Comparison of ENCODE assay signal across 8 cellular contexts in the genomic region with DNA sequence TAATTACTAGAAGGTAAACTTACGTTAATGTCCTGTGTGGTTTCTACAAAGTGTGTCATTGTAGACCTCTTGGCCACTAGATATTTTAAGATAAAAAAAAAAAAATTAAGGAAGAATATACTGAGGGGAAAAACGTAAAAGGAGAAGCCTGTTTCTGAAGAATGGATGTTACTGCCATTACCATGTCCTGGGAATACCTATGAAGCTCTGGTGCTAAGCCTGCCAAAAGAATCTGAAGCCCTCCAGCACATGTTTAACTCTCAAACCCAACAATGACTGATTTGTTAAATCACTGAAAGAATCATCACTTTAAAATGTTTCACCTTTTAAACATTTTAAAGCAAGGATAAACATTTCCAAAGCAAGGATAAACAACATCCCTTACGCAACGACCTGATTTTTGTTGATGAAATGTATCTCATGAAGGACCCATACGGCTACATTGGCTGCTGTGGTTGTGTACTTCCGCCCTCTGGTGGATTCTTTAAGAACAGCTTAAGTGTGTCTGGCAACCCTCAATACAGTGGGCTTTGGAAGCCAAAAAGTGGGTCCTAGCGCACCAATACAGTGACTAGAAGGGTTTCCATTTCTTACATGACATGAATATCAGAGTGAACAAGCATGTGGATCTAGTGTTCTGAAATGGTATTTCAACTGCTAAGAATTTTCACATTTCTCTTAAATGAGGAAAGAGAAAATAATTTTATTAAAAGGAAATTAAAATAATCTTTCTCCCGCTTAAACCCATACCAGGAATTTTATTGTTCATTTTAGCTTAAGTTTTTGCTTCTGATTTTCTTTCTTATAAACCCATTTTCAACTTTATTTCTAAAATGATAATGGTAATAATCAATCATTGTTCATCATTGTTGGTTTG.
DNase-seq lines count a peak whose midpoint lies in the region; ATAC-seq and TF ChIP-seq lines count a peak whose summit lies in the region.

No MANE protein-coding gene starts in this region.

- intact Hi-C loops in Caco-2 (cut with micrococcal nuclease; ENCODE audit: unreplicated experiment): loop anchor here (1.0 to 2.0 kb wide), 5 partner anchors 137 to 341 kb away; a partner anchor contains a TSS
- intact Hi-C loops in mucosa of descending colon (cut with DNase I, micrococcal nuclease): loop anchor here in 1 of 2 donors (5.0 to 10.0 kb wide), 2 partner anchors 247 to 335 kb away; no protein-coding TSS in a partner anchor

- H3K4me3 ChIP-seq in Caco-2 (ENCODE audit: low read depth, low read length) (no peak overlapping the region), endodermal cell (ENCODE audit: low read length) (no peak overlapping the region), mucosa of descending colon (no peak overlapping the region)

- 33 to 44% methylated on average over 1 to 7 of the region's 8 CpGs for WGBS in endodermal cell (ENCODE audit: insufficient coverage in 1 of 2, insufficient read length in 1 of 2), 2 experiments

- H3K9ac ChIP-seq in endodermal cell (ENCODE audit: extremely low read depth, low read length, poor library complexity, severe bottlenecking): no peak overlapping the region

- H3K9me3 Mint-ChIP-seq in Caco-2 (ENCODE audit: unreplicated experiment) (no peaks in the 10 kb centered on the region), endodermal cell (no peaks in the 10 kb centered on the region)

- peaks cover 4% of the 10 kb centered on the region for H3K36me3 ChIP-seq in Caco-2 (ENCODE audit: control insufficient read depth, insufficient read depth, low read length)
- H3K36me3 ChIP-seq in endodermal cell (ENCODE audit: control insufficient read depth, insufficient read depth, low read length): no peaks in the 10 kb centered on the region
- H3K36me3 ChIP-seq in mucosa of descending colon (ENCODE audit: low read depth): no peaks in the 10 kb centered on the region

- H3K9me3 ChIP-seq in Caco-2 (no peaks in the 10 kb centered on the region), endodermal cell (ENCODE audit: control insufficient read depth, low read length) (no peaks in the 10 kb centered on the region), mucosa of descending colon (no peaks in the 10 kb centered on the region)

- CTCF ChIA-PET in Caco-2 (lab: Charles Lee): interaction anchor here (0.6 to 1.9 kb wide), 9 partner anchors 73 to 342 kb away, joined by 3 to 24 read pairs (median 3); a partner anchor contains a TSS

- H3K27me3 Mint-ChIP-seq in Caco-2 (ENCODE audit: insufficient read depth, unreplicated experiment) (no peaks in the 10 kb centered on the region), endodermal cell (ENCODE audit: insufficient read depth) (no peaks in the 10 kb centered on the region)

- no peak overlapping the region for H3K27ac ChIP-seq in endodermal cell (ENCODE audit: low read depth, low read length)
- H3K27ac ChIP-seq in substantia nigra (ENCODE audit: low read depth, low read length, poor library complexity, severe bottlenecking): peak overlapping the region; percentile 36

- H3K4me1 Mint-ChIP-seq in Caco-2 (ENCODE audit: low read depth, unreplicated experiment): peaks cover 21% of the 10 kb centered on the region
- H3K4me1 Mint-ChIP-seq in endodermal cell: no peaks in the 10 kb centered on the region

- POLR2A ChIA-PET in Caco-2 (lab: Charles Lee): no interaction called here

- H3K27me3 ChIP-seq in Caco-2 (replicated peaks; ENCODE audit: control insufficient read depth, insufficient read depth, low read length) (no peaks in the 10 kb centered on the region), endodermal cell (ENCODE audit: control insufficient read depth, insufficient read depth, low read length, poor library complexity, severe bottlenecking) (no peaks in the 10 kb centered on the region)

- BruUV-seq in Caco-2 (replicated peaks; lab: Mats Ljungman, UMichigan): no TSS peak

- DNase-seq in Caco-2 (peak; percentile 54 to 80), GM19240 (ENCODE audit: insufficient read length, low spot score) (peak; percentile 21), NCI-H345 treated with DMSO at 0.1 percent for 48 hours (lab: John Stamatoyannopoulos, UW; ENCODE audit: unreplicated experiment) (peak; percentile 65), endodermal cell (peak; percentile 84), mucosa of descending colon (peak in 1 of 3 donors; percentile 71), substantia nigra (lab: John Stamatoyannopoulos, UW) (peak in 26 of 49 donors; percentile 12 to 73 (median 34))
- DNase-seq in activated CD4-positive, alpha-beta T cell treated with anti-CD3 and anti-CD28 coated beads for 48 hours: peak; percentile 54

- H3K4me3 Mint-ChIP-seq in Caco-2 (ENCODE audit: unreplicated experiment) (no peak overlapping the region), endodermal cell (no peak overlapping the region)

- ATAC-seq in HG03280 (IDR thresholded peaks at IDR 0.05; ENCODE audit: unreplicated experiment): peak; percentile 95
- peak; percentile 83 for ATAC-seq in mucosa of descending colon

- H3K27ac Mint-ChIP-seq in Caco-2 (ENCODE audit: unreplicated experiment) (no peak overlapping the region), endodermal cell (no peak overlapping the region)

- peak; percentile 83 to 85 for TF ChIP-seq CTCF in Caco-2 (IDR thresholded peaks at IDR 0.05; ENCODE audit: insufficient read depth in 1 of 2, low read depth in 1 of 2, low read length in 1 of 2, severe bottlenecking in 1 of 2, unreplicated experiment in 1 of 2)
- TF ChIP-seq CTCF in endodermal cell (conservative IDR thresholded peaks at IDR 0.05): peak; percentile 93
- TF ChIP-seq CTCF in mucosa of descending colon (IDR thresholded peaks at IDR 0.05): peak; percentile 51

- H3K36me3 Mint-ChIP-seq in Caco-2 (ENCODE audit: insufficient read depth, unreplicated experiment) (peaks cover 48% of the 10 kb centered on the region), endodermal cell (ENCODE audit: low read depth) (no peaks in the 10 kb centered on the region)

- H3K4me1 ChIP-seq in Caco-2 (peaks cover 6% of the 10 kb centered on the region; the same call in 1 of the 2 replicates), endodermal cell (ENCODE audit: control insufficient read depth, insufficient read depth, low read length) (no peaks in the 10 kb centered on the region), mucosa of descending colon (ENCODE audit: low read depth) (no peaks in the 10 kb centered on the region)
